26 cellular contexts compared by ENCODE assay signal in the genomic region with DNA sequence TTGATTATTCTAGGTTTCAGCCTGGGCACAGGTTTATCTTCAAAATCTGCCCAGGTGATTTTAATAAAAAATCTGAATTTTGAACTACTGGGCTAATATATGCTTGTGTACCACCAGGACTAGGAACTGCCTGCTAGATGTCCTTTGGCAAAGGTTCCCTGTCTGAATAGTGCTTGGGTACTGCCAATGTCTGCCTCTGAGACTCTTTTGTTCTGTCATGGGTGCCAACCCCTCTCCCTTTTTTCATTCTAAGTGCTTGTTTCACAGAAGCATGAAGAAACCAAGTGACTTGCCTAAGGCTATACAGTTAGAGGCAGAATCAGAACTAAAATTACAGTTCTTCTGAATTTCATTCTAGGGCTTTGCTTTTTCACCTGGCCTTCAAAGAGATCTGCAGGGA.
A peak's percentile ranks its signal among the peaks of the same experiment; 100 is the strongest.
DNase-seq lines count a peak whose midpoint lies in the region.
"Had no signal": no experiment of that assay in that cellular context is flagged by ENCODE, and none has a peak within 500 bp of the region (broad histone marks: within the 10 kb centered on the region; RNA-seq: fewer than 3 reads in every experiment).

No MANE protein-coding gene starts in this region.

- no peaks in the 10 kb centered on the region for H3K9me3 ChIP-seq in Karpas-422 (ENCODE audit: low read length)
- H3K9me3 ChIP-seq: A549, Caco-2, MG63, SJCRH30 had no signal

- no peak overlapping the region for H3K4me2 ChIP-seq in Karpas-422 (ENCODE audit: low read depth, low read length, poor library complexity, severe bottlenecking)
- H3K4me2 ChIP-seq: A549, PC-9 had no signal

- H4K20me1 ChIP-seq in Karpas-422 (ENCODE audit: insufficient read depth, low read depth, low read length) = no peaks in the 10 kb centered on the region

- DNase-seq in Ammon's horn (ENCODE audit: low spot score) (peak; percentile 75), NCI-H446 treated with DMSO at 0.1 percent for 48 hours (lab: John Stamatoyannopoulos, UW) (peak; percentile 30), inferior parietal cortex (ENCODE audit: extremely low spot score) (peak; percentile 35), putamen (ENCODE audit: low spot score) (peak; percentile 63), KG1 (lab: John Stamatoyannopoulos, UW) (no peak), T-helper 2 cell (no peak), Karpas-422 (no peak)
- DNase-seq: Caco-2; CD8-positive, alpha-beta T cell; DMS79 treated with DMSO at 0.1 percent for 48 hours; H9; MG63; NCI-H1105 treated with DMSO at 0.1 percent for 48 hours; NCI-H146; NCI-H1930; NCI-H2107; NCI-H2227 treated with DMSO at 0.1 percent for 48 hours; NCI-H510A treated with DMSO at 0.1 percent for 48 hours; NCI-H774; PC-9; SJCRH30; T-cell had no signal

- H3K9ac ChIP-seq in Karpas-422 (ENCODE audit: low read length) = no peak overlapping the region
- H3K9ac ChIP-seq: GM23248 had no signal

- no peak overlapping the region for H3K27ac ChIP-seq in Karpas-422 (ENCODE audit: low read length)
- H3K27ac ChIP-seq: A549, C4-2B, GM23248, PC-9, SJCRH30 had no signal

- H3K9me2 ChIP-seq in Karpas-422 (replicated peaks; ENCODE audit: insufficient read depth, low read length) = no peaks in the 10 kb centered on the region

- no peaks in the 10 kb centered on the region for H3K36me3 ChIP-seq in Karpas-422 (ENCODE audit: insufficient read depth, low read length)
- H3K36me3 ChIP-seq: MG63, SJCRH30 had no signal

- H3K27me3 ChIP-seq in Karpas-422 (ENCODE audit: low read length) = no peaks in the 10 kb centered on the region
- H3K27me3 ChIP-seq: MG63, SJCRH30 had no signal

- no peak overlapping the region for H2AFZ ChIP-seq in Karpas-422 (ENCODE audit: low read length)
- H2AFZ ChIP-seq: GM23248, PC-9 had no signal

- H3K4me1 ChIP-seq in Karpas-422 (ENCODE audit: low read length) = no peaks in the 10 kb centered on the region
- H3K4me1 ChIP-seq: A549, Caco-2, SJCRH30 had no signal

- H3K4me3 ChIP-seq in Karpas-422 (ENCODE audit: low read length) = no peak overlapping the region
- H3K4me3 ChIP-seq: A549, GM23248, K562, MG63, PC-9, SJCRH30 had no signal

- H3K79me2 ChIP-seq in Karpas-422 (ENCODE audit: low read length) = no peaks in the 10 kb centered on the region

Comparison
In these comparisons a context has a peak if more than half of its experiments do, and no peak if none do; other contexts are left out.
1. DNase-seq: peak in Ammon's horn (single experiment), NCI-H446 treated with DMSO at 0.1 percent for 48 hours (single experiment), inferior parietal cortex (single experiment) and putamen (single experiment); none in KG1 (single experiment), T-helper 2 cell (0 of 5) and Karpas-422 (single experiment).